In the genomic region with DNA sequence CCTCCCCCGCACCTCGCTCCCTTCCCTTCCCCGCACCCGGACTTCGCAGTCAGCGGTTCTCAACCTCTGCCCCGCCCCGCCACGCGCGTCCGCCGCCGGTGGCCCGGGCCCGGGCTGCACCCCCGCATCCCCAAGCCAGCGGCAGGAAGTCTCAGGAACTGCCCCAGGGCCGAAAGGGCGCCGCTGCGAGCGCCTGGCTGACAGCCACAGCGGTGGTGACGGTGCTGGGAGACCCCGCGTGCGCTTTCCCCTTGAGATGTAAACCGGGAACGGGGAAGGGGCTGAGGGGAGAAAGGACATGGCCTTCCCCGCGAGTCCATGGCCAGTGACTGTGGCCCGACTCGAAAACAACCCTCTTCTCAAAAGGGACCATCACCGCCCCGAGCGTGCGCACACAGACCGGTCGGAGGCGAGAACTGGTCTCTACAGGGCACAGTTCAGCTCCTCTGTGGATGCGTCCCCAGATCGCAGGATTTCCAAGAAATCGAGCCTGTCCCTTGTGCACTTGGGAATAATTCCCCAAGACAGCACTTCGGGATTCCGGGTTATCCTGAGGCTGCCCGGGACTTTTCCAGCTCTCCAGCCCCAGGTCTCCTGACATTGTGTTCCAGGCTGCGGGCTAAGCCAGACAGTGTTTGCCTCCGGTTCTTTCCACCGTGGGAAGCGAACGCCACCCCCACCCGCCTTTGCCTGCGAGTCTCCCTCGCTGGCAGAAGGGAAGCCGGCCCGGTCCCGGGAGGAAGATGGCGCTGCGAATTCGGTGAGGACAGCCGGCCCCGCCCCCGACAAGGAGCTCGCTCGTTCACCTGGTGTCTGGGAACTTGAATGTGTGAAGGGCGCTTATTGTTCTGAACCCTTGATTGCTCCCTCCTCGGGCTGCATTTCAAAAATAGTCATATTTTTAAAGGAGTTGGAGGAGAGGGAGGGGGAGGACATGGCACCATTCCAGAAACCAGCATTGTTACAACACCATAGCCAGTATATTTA, we compare ENCODE assay signal across 8 cellular contexts. TPM values are rescaled to one million over a fixed set of nuclear protein-coding genes. Genes with fewer than 3 reads are reported as not detected.
DNase-seq lines count a peak whose midpoint lies in the region; ATAC-seq and TF ChIP-seq lines count a peak whose summit lies in the region.

No MANE protein-coding gene starts in this region.

- H3K79me2 ChIP-seq in parathyroid adenoma, result no peaks in the 10 kb centered on the region

- H3K27ac ChIP-seq in heart left ventricle, result peak overlapping the region in 11 of 12 donors; percentile 43 to 90 (median 72)
- H3K27ac ChIP-seq in parathyroid adenoma, result peak overlapping the region; percentile 92

- TF ChIP-seq POLR2A in heart left ventricle (IDR thresholded peaks at IDR 0.05), result no peak

- H3K27me3 ChIP-seq in heart left ventricle (peaks cover 4 to 68% (median 28%) of the 10 kb centered on the region in 9 donors), parathyroid adenoma (ENCODE audit: control insufficient read depth, insufficient read depth, low read length) (no peaks in the 10 kb centered on the region)

- H3K9me3 ChIP-seq in heart left ventricle, result no peaks in the 10 kb centered on the region
- no peaks in the 10 kb centered on the region for H3K9me3 ChIP-seq in parathyroid adenoma (ENCODE audit: control insufficient read depth, low read length)

- H3K4me2 ChIP-seq in parathyroid adenoma (ENCODE audit: low read length), result peak overlapping the region; percentile 59

- ATAC-seq in heart left ventricle, result peak; percentile 29 to 62 (median 56)
- no peak for ATAC-seq in HG03565 (IDR thresholded peaks at IDR 0.05; ENCODE audit: unreplicated experiment)

- H3K36me3 ChIP-seq in heart left ventricle (no peaks in the 10 kb centered on the region), parathyroid adenoma (ENCODE audit: control insufficient read depth, insufficient read depth, low read length) (no peaks in the 10 kb centered on the region)

- H3K9ac ChIP-seq in parathyroid adenoma, result peak overlapping the region; percentile 9

- peak; percentile 86 for DNase-seq in DMS79 (lab: John Stamatoyannopoulos, UW)
- peak; percentile 91 for DNase-seq in NCI-H1105 treated with DMSO at 0.1 percent for 48 hours (lab: John Stamatoyannopoulos, UW)
- DNase-seq in heart left ventricle, result peak; percentile 56 to 83 (median 79)
- DNase-seq in activated naive CD4-positive, alpha-beta T cell (lab: John Stamatoyannopoulos, UW), result no peak
- no peak for DNase-seq in GM19238 (ENCODE audit: insufficient read length, low spot score)

- H3K4me1 ChIP-seq in heart left ventricle (peaks cover 0 to 40% (median 20%) of the 10 kb centered on the region in 12 donors), parathyroid adenoma (no peaks in the 10 kb centered on the region)

- H2AFZ ChIP-seq in parathyroid adenoma, result peak overlapping the region; percentile 85

- H3K4me3 ChIP-seq in WI38 (ENCODE audit: low read depth, low read length), result peak overlapping the region; percentile 64
- peak overlapping the region; percentile 24 to 64 (median 56) for H3K4me3 ChIP-seq in heart left ventricle
- peak overlapping the region; percentile 65 for H3K4me3 ChIP-seq in parathyroid adenoma (ENCODE audit: low read depth, low read length)

- WGBS in heart left ventricle, 4 donors, result 1 to 2% (median 1%) methylated on average over 46 to 68 of the region's 68 CpGs

- intact Hi-C loops in heart left ventricle (cut with DNase I), result loop anchor here in 2 of 10 donors (2.0 to 10.0 kb wide), 4 partner anchors 206 to 942 kb away; no protein-coding TSS in a partner anchor

- TF ChIP-seq CTCF in WI38 (IDR thresholded peaks at IDR 0.05; ENCODE audit: low read depth, low read length) (no peak), heart left ventricle (IDR thresholded peaks at IDR 0.05) (peak in 2 of 12 donors; percentile 24 to 27), parathyroid adenoma (IDR thresholded peaks at IDR 0.05) (peak; percentile 26)

RNA-seq across cellular contexts. Expression of gene LRATD1, which starts 2.7 kb away (rescaled TPM):
- total RNA-seq in heart left ventricle, result 1 to 10 TPM in 7 of 9 donors, under 1 TPM in 2; 0.07 to 4.6 (median 2.5) TPM
- under 1 TPM; 0.10 to 0.46 TPM for polyA plus RNA-seq in heart left ventricle

Comparison
In these comparisons a context has a peak if more than half of its experiments do, and no peak if none do; other contexts are left out.
1. DNase-seq: peak in DMS79 (single experiment), NCI-H1105 treated with DMSO at 0.1 percent for 48 hours (single experiment) and heart left ventricle (5 of 5); none in activated naive CD4-positive, alpha-beta T cell (0 of 4) and GM19238 (single experiment).
2. Peak in every context shown above with its lines, with median percentiles within 50 percentile points of each other: H3K4me3 ChIP-seq.